Comparison of ENCODE assay signal across 8 cellular contexts in genomic region chr15:98785796-98786581, GRCh38.
DNase-seq lines count a peak whose midpoint lies in the region; ATAC-seq and TF ChIP-seq lines count a peak whose summit lies in the region.

No MANE protein-coding gene starts in this region.

- ATAC-seq in GM19395 (IDR thresholded peaks at IDR 0.05; ENCODE audit: unreplicated experiment), result peak; percentile 90
- ATAC-seq in HG03060 (IDR thresholded peaks at IDR 0.05; ENCODE audit: low read depth, unreplicated experiment), result peak; percentile 74

- peak; percentile 84 for DNase-seq in SK-N-DZ (ENCODE audit: low spot score)
- peak; percentile 46 for DNase-seq in osteocyte (ENCODE audit: extremely low spot score, unreplicated experiment)
- no peak for DNase-seq in Kasumi-1 (lab: John Stamatoyannopoulos, UW)
- DNase-seq in HuH-7 (ENCODE audit: low spot score), result no peak
- DNase-seq in stimulated activated CD8-positive, alpha-beta memory T cell treated with anti-CD3 and anti-CD28 coated beads, Interleukin-4, amount 100 ng/mL, for 48 hours, result no peak
- no peak for DNase-seq in NCI-H2196 treated with DMSO at 0.1 percent for 48 hours (lab: John Stamatoyannopoulos, UW; ENCODE audit: unreplicated experiment)

- peaks cover 57% of the 10 kb centered on the region for H3K4me1 Mint-ChIP-seq in osteocyte (ENCODE audit: unreplicated experiment)

- H3K27ac Mint-ChIP-seq in osteocyte (ENCODE audit: unreplicated experiment), result no peak overlapping the region

- H3K4me3 Mint-ChIP-seq in osteocyte (ENCODE audit: unreplicated experiment), result no peak overlapping the region

- TF ChIP-seq CTCF in osteocyte (IDR thresholded peaks at IDR 0.05), result no peak

- no peaks in the 10 kb centered on the region for H3K27me3 Mint-ChIP-seq in osteocyte (ENCODE audit: unreplicated experiment)

- H3K36me3 Mint-ChIP-seq in osteocyte (ENCODE audit: unreplicated experiment), result no peaks in the 10 kb centered on the region

- no peaks in the 10 kb centered on the region for H3K9me3 Mint-ChIP-seq in osteocyte (ENCODE audit: unreplicated experiment)

Comparison
In these comparisons a context has a peak if more than half of its experiments do, and no peak if none do; other contexts are left out.
1. DNase-seq: peak in SK-N-DZ (single experiment) and osteocyte (single experiment); none in Kasumi-1 (0 of 2), HuH-7 (single experiment), stimulated activated CD8-positive, alpha-beta memory T cell treated with anti-CD3 and anti-CD28 coated beads, Interleukin-4, amount 100 ng/mL, for 48 hours (single experiment) and NCI-H2196 treated with DMSO at 0.1 percent for 48 hours (single experiment).